Comparison of ENCODE assay signal across 13 cellular contexts in genomic region chr16:48011466-48011865, GRCh38.
DNase-seq lines count a peak whose midpoint lies in the region; ATAC-seq and TF ChIP-seq lines count a peak whose summit lies in the region.
"Had no signal": no experiment of that assay in that cellular context is flagged by ENCODE, and none has a peak within 500 bp of the region (broad histone marks: within the 10 kb centered on the region; RNA-seq: fewer than 3 reads in every experiment).

No MANE protein-coding gene starts in this region.

- ATAC-seq in GM19023 (IDR thresholded peaks at IDR 0.05; ENCODE audit: unreplicated experiment) = no peak

- H3K27me3 ChIP-seq in BLaER1 = no peaks in the 10 kb centered on the region
- H3K27me3 ChIP-seq in OCI-LY3 (ENCODE audit: low read depth, low read length) = peaks cover 63% of the 10 kb centered on the region

- H3K9me3 ChIP-seq in BLaER1 (no peaks in the 10 kb centered on the region), OCI-LY3 (ENCODE audit: insufficient read depth, low read length) (no peaks in the 10 kb centered on the region)
- H3K9me3 ChIP-seq: Caco-2, HAP-1 had no signal

- H3K4me3 ChIP-seq in BLaER1 (no peak overlapping the region), OCI-LY3 (ENCODE audit: low read length) (no peak overlapping the region)
- H3K4me3 ChIP-seq: HAP-1 had no signal

- H3K79me2 ChIP-seq in OCI-LY3 (ENCODE audit: low read length) = no peaks in the 10 kb centered on the region

- H4K20me1 ChIP-seq in BLaER1 (no peaks in the 10 kb centered on the region), OCI-LY3 (ENCODE audit: insufficient read depth, low read length) (peaks cover 7% of the 10 kb centered on the region; the same call in 1 of the 2 replicates)

- DNase-seq in islet precursor cell = peak; percentile 1
- DNase-seq in SHP77 treated with DMSO at 0.1 percent for 48 hours (lab: John Stamatoyannopoulos, UW) = no peak
- DNase-seq in pons (ENCODE audit: low spot score) = no peak
- no peak for DNase-seq in HEK293T (ENCODE audit: extremely low spot score)
- DNase-seq: 8988T; Caco-2; CD4-positive, alpha-beta T cell; GDM1 had no signal

- H3K36me3 ChIP-seq in BLaER1 = no peaks in the 10 kb centered on the region
- no peaks in the 10 kb centered on the region for H3K36me3 ChIP-seq in OCI-LY3 (replicated peaks; ENCODE audit: low read depth, low read length)
- H3K36me3 ChIP-seq: HAP-1 had no signal

- peaks cover 21% of the 10 kb centered on the region for H3K4me1 ChIP-seq in BLaER1
- peaks cover 13% of the 10 kb centered on the region for H3K4me1 ChIP-seq in OCI-LY3 (ENCODE audit: low read length)
- H3K4me1 ChIP-seq: Caco-2, HAP-1 had no signal

- H2AFZ ChIP-seq in OCI-LY3 (ENCODE audit: low read depth, low read length) = no peak overlapping the region

- TF ChIP-seq CTCF in OCI-LY3 (IDR thresholded peaks at IDR 0.05; ENCODE audit: low read depth, low read length) = no peak

- no peak overlapping the region for H3K27ac ChIP-seq in BLaER1
- H3K27ac ChIP-seq in OCI-LY3 (ENCODE audit: low read length) = no peak overlapping the region
- H3K27ac ChIP-seq: C4-2B had no signal

- no peak overlapping the region for H3K9ac ChIP-seq in BLaER1
- no peak overlapping the region for H3K9ac ChIP-seq in OCI-LY3 (ENCODE audit: low read length)

- H3K4me2 ChIP-seq in BLaER1 (peak overlapping the region; percentile 60), OCI-LY3 (ENCODE audit: low read length) (peak overlapping the region; percentile 75)

- POLR2A ChIA-PET in HEK293T (lab: Yijun Ruan, JAX) = no interaction called here

- CTCF ChIA-PET in HEK293T (lab: Yijun Ruan, JAX) = no interaction called here

TF ChIP-seq in HEK293T, 16 proteins besides CTCF, POLR2A, EP300 and RAD21:
- TF ChIP-seq NFRKB (IDR thresholded peaks at IDR 0.05) = no peak
- TF ChIP-seq ZNF384 (IDR thresholded peaks at IDR 0.05) = no peak
- no peak for TF ChIP-seq LEF1 (IDR thresholded peaks at IDR 0.05; ENCODE audit: borderline replicate concordance)
- no peak for TF ChIP-seq FOXK2 (IDR thresholded peaks at IDR 0.05)
- no peak for TF ChIP-seq FOXA1 (IDR thresholded peaks at IDR 0.05)
- TF ChIP-seq PKNOX1 (IDR thresholded peaks at IDR 0.05) = no peak
- TF ChIP-seq ELF4 (IDR thresholded peaks at IDR 0.05) = no peak
- TF ChIP-seq L3MBTL2 (conservative IDR thresholded peaks at IDR 0.05) = no peak
- no peak for TF ChIP-seq CTBP1 (IDR thresholded peaks at IDR 0.05; ENCODE audit: borderline replicate concordance)
